24 cellular contexts compared by ENCODE assay signal in genomic region chr13:45051315-45051714, GRCh38.
"Had no signal": no experiment of that assay in that cellular context is flagged by ENCODE, and none has a peak within 500 bp of the region (broad histone marks: within the 10 kb centered on the region; RNA-seq: fewer than 3 reads in every experiment).

No MANE protein-coding gene starts in this region.

- H3K27me3 ChIP-seq: heart left ventricle, right lobe of liver, stomach, suprapubic skin, tibial nerve had no signal

- H3K27ac Mint-ChIP-seq: activated B cell treated with CpG ODN at 0.5 μM for 24 hours; activated CD4-positive, alpha-beta T cell treated with anti-CD3 and anti-CD28 coated beads for 36 hours; activated naive CD8-positive, alpha-beta T cell treated with anti-CD3 and anti-CD28 coated beads, Interleukin-2, amount 10 ng/mL, durations not matched to agents 7 days and 5 days; activated T-helper 2 cell treated with anti-CD3 and anti-CD28 coated beads, Interferon-gamma antibody, Interleukin-2, Interleukin-4, amounts not matched to agents 10 μg/mL and 5 μg/mL and 100 μg/mL, durations not matched to agents 14 hours and 24 hours and 36 hours; naive B cell; stimulated activated memory B cell treated with anti-CD40 and anti-IgM and Interleukin-4, amounts not matched to agents 10 μg/mL and 1 μg/mL and 100 μg/mL, for 72 hours had no signal

- H3K9me3 ChIP-seq: heart left ventricle, lower lobe of right lung, right lobe of liver, stomach, suprapubic skin, tibial nerve had no signal

- H3K4me3 Mint-ChIP-seq: activated B cell treated with CpG ODN at 0.5 μM for 24 hours; activated CD4-positive, alpha-beta T cell treated with anti-CD3 and anti-CD28 coated beads for 36 hours; activated naive CD8-positive, alpha-beta T cell treated with anti-CD3 and anti-CD28 coated beads, Interleukin-2, amount 10 ng/mL, durations not matched to agents 7 days and 5 days; activated T-cell treated with anti-CD3 and anti-CD28 coated beads, Interleukin-2, amount 50 U/mL, for 4 hours; naive B cell; neural crest cell; stimulated activated memory B cell treated with anti-CD40 and anti-IgM and Interleukin-4, amounts not matched to agents 10 μg/mL and 1 μg/mL and 100 μg/mL, for 72 hours had no signal

- H3K27ac ChIP-seq: heart left ventricle, lower lobe of right lung, right lobe of liver, skin epidermis, stomach, suprapubic skin, tibial nerve had no signal

- H3K36me3 Mint-ChIP-seq: activated naive CD8-positive, alpha-beta T cell treated with anti-CD3 and anti-CD28 coated beads, Interleukin-2, amount 10 ng/mL, durations not matched to agents 7 days and 5 days; naive B cell; stimulated activated memory B cell treated with anti-CD40 and anti-IgM and Interleukin-4, amounts not matched to agents 10 μg/mL and 1 μg/mL and 100 μg/mL, for 72 hours had no signal

- H3K4me1 ChIP-seq: right lobe of liver had no signal

- H3K4me3 ChIP-seq: heart left ventricle, lower lobe of right lung, right lobe of liver, skin epidermis, stomach, suprapubic skin, tibial nerve had no signal

- H3K36me3 ChIP-seq: heart left ventricle, lower lobe of right lung, right lobe of liver, stomach, suprapubic skin, tibial nerve had no signal

- DNase-seq: activated B cell treated with CpG ODN at 0.5 μM for 24 hours; activated CD4-positive, alpha-beta T cell treated with anti-CD3 and anti-CD28 coated beads for 36 hours; activated CD4-positive, alpha-beta T cell treated with anti-CD3 and anti-CD28 coated beads, Interleukin-2, amount 50 U/mL, for 4 hours; activated CD8-positive, alpha-beta memory T cell treated with anti-CD3 and anti-CD28 coated beads for 24 hours; activated CD8-positive, alpha-beta memory T cell treated with anti-CD3 and anti-CD28 coated beads, Interleukin-2, amount 50 U/mL, for 48 hours; activated naive CD4-positive, alpha-beta T cell; activated naive CD8-positive, alpha-beta T cell treated with anti-CD3 and anti-CD28 coated beads, Interleukin-2, amount 10 ng/mL, durations not matched to agents 7 days and 5 days; activated T-cell treated with anti-CD3 and anti-CD28 coated beads, Interleukin-2, amount 50 U/mL, for 4 hours; amniotic stem cell; cortex of kidney; heart left ventricle; left colon; lower lobe of right lung; naive B cell; occipital lobe; right lobe of liver; stimulated activated CD4-positive, alpha-beta T cell treated with anti-CD3 and anti-CD28 coated beads, Interleukin-2, amount 100 ng/mL, for 24 hours; stomach had no signal

- H3K9me3 Mint-ChIP-seq: activated B cell treated with CpG ODN at 0.5 μM for 24 hours; activated naive CD8-positive, alpha-beta T cell treated with anti-CD3 and anti-CD28 coated beads, Interleukin-2, amount 10 ng/mL, durations not matched to agents 7 days and 5 days; activated T-cell treated with anti-CD3 and anti-CD28 coated beads, Interleukin-2, amount 50 U/mL, for 4 hours; activated T-helper 2 cell treated with anti-CD3 and anti-CD28 coated beads, Interferon-gamma antibody, Interleukin-2, Interleukin-4, amounts not matched to agents 10 μg/mL and 5 μg/mL and 100 μg/mL, durations not matched to agents 14 hours and 24 hours and 36 hours; naive B cell; neural crest cell; stimulated activated memory B cell treated with anti-CD40 and anti-IgM and Interleukin-4, amounts not matched to agents 10 μg/mL and 1 μg/mL and 100 μg/mL, for 72 hours had no signal

- ATAC-seq: activated CD4-positive, alpha-beta T cell treated with anti-CD3 and anti-CD28 coated beads for 36 hours; activated T-cell treated with anti-CD3 and anti-CD28 coated beads, Interleukin-2, amount 50 U/mL, for 4 hours; left colon; lower lobe of right lung; right lobe of liver; stimulated activated memory B cell treated with anti-CD40 and anti-IgM and Interleukin-4, amounts not matched to agents 10 μg/mL and 1 μg/mL and 100 μg/mL, for 72 hours had no signal
